9 cellular contexts compared by ENCODE assay signal in the genomic region with DNA sequence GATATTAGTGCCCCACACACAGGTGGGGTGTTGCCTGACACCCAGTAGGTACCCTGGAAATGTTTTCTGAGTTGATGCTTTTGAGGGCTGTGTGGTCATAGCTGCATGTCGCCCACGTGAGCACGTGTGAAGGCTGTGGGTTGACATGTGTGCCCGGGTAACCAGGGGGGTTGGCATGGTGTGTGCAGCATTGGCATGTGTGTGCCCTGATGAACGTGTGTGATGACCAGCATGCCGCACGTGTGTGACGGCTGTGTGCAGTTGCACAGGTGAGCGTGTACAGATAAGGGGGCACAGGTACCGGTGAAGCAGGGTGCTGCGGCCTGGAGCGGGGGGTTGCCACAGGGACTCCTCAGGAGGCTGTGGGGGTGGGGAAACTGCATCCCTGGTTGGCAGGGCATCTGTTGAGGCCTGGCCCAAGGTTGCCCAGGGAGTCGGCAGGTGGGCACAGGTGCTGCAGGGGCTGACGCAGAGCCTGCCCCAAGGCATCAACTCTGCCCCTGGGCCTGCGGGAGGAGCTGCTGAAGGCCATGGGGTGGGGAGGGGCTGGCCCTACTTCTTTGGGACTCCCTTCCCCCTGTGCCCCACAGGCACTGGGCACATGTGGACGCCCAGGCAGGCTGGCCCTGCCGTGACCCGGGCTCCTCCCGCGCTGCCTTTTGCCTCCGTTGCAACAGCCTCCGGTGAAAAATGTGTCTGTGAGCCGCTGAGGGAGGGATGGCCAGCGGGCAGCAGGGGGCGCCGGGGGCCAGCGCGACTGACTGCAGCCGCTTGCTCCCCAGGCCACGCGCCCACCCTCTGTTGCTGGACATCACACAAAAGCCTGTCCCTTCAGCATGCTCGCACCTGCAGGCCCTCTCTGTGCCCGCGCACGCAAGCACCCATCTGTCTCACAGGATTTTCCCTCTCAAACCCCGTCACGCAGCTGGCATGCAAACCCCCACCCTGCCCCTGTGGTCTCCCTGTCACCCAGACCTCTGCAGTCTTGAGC. TPM values are rescaled to one million over a fixed set of nuclear protein-coding genes. Genes with fewer than 3 reads are reported as not detected.
DNase-seq lines count a peak whose midpoint lies in the region; ATAC-seq and TF ChIP-seq lines count a peak whose summit lies in the region.
"Had no signal": no experiment of that assay in that cellular context is flagged by ENCODE, and none has a peak within 500 bp of the region (broad histone marks: within the 10 kb centered on the region; RNA-seq: fewer than 3 reads in every experiment).

No MANE protein-coding gene starts in this region.

- intact Hi-C loops in lower lobe of right lung (cut with DNase I): no loop called here

- no peaks in the 10 kb centered on the region for H3K36me3 ChIP-seq in lower lobe of right lung

- TF ChIP-seq CTCF in HFF-Myc (IDR thresholded peaks at IDR 0.05; ENCODE audit: low read depth, low read length, missing control alignments): peak; percentile 67
- TF ChIP-seq CTCF in lower lobe of right lung (IDR thresholded peaks at IDR 0.05): peak; percentile 34

- H3K27me3 Mint-ChIP-seq in activated CD8-positive, alpha-beta T cell treated with anti-CD3 and anti-CD28 coated beads, Interleukin-2, amount 10 ng/mL, durations not matched to agents 7 days and 5 days (ENCODE audit: low read depth): peaks cover 64% of the 10 kb centered on the region

- POLR2A ChIA-PET in activated CD8-positive, alpha-beta T cell treated with anti-CD3 and anti-CD28 coated beads, Interleukin-2, amount 10 ng/mL, durations not matched to agents 7 days and 5 days (lab: Charles Lee): no interaction called here

- H3K4me3 ChIP-seq in HFF-Myc (replicated peaks; ENCODE audit: low read depth, low read length) (no peak overlapping the region), lower lobe of right lung (no peak overlapping the region)

- CTCF ChIA-PET in activated CD8-positive, alpha-beta T cell treated with anti-CD3 and anti-CD28 coated beads, Interleukin-2, amount 10 ng/mL, durations not matched to agents 7 days and 5 days (lab: Charles Lee): interaction anchor here (0.6 to 1.2 kb wide), 4 partner anchors 112 to 152 kb away, joined by 3 to 4 read pairs (median 4); no protein-coding TSS in a partner anchor

- no peaks in the 10 kb centered on the region for H3K9me3 ChIP-seq in lower lobe of right lung

- H3K4me1 Mint-ChIP-seq in activated CD8-positive, alpha-beta T cell treated with anti-CD3 and anti-CD28 coated beads, Interleukin-2, amount 10 ng/mL, durations not matched to agents 7 days and 5 days (ENCODE audit: low read depth): peaks cover 14% of the 10 kb centered on the region

- H3K27me3 ChIP-seq in lower lobe of right lung (ENCODE audit: low read depth): peaks cover 96% of the 10 kb centered on the region

- peak; percentile 21 for ATAC-seq in activated CD8-positive, alpha-beta T cell treated with anti-CD3 and anti-CD28 coated beads, Interleukin-2, amount 10 ng/mL, durations not matched to agents 7 days and 5 days
- no peak for ATAC-seq in lower lobe of right lung
- ATAC-seq in activated CD4-positive, CD25-positive, alpha-beta regulatory T cell treated with anti-CD3 and anti-CD28 coated beads, Interleukin-2, amount 50 U/mL, for 24 hours: no peak
- no peak for ATAC-seq in GM19395 (IDR thresholded peaks at IDR 0.05; ENCODE audit: unreplicated experiment)

- H3K4me1 ChIP-seq in lower lobe of right lung: peaks cover 9% of the 10 kb centered on the region

- no peaks in the 10 kb centered on the region for H3K36me3 Mint-ChIP-seq in activated CD8-positive, alpha-beta T cell treated with anti-CD3 and anti-CD28 coated beads, Interleukin-2, amount 10 ng/mL, durations not matched to agents 7 days and 5 days (ENCODE audit: low read depth)

- in situ Hi-C loops in Caki2 (cut with HindIII; ENCODE audit: low pct_unique_long_range_greater_than_20kb, low sequenced_read_pairs): no loop called here

- H3K27ac Mint-ChIP-seq in activated CD8-positive, alpha-beta T cell treated with anti-CD3 and anti-CD28 coated beads, Interleukin-2, amount 10 ng/mL, durations not matched to agents 7 days and 5 days: no peak overlapping the region

- H3K9me3 Mint-ChIP-seq in activated CD8-positive, alpha-beta T cell treated with anti-CD3 and anti-CD28 coated beads, Interleukin-2, amount 10 ng/mL, durations not matched to agents 7 days and 5 days (ENCODE audit: insufficient read depth): no peaks in the 10 kb centered on the region

- DNase-seq in Caki2 (ENCODE audit: low read depth) (peak; percentile 60), HFF-Myc (ENCODE audit: extremely low read depth, low read depth) (no peak), lower lobe of right lung (no peak), GF-D8 (lab: John Stamatoyannopoulos, UW) (no peak)
- peak; percentile 35 for DNase-seq in activated CD8-positive, alpha-beta T cell treated with anti-CD3 and anti-CD28 coated beads, Interleukin-2, amount 10 ng/mL, durations not matched to agents 7 days and 5 days
- DNase-seq in NK-92 treated with Interleukin-12 subunit alpha and Interleukin-12 subunit beta, amount 100 ng/mL, for 24 hours (lab: John Stamatoyannopoulos, UW): no peak

- H3K27ac ChIP-seq in lower lobe of right lung: no peak overlapping the region
- H3K27ac ChIP-seq: KMS-11 had no signal

- H3K4me3 Mint-ChIP-seq in activated CD8-positive, alpha-beta T cell treated with anti-CD3 and anti-CD28 coated beads, Interleukin-2, amount 10 ng/mL, durations not matched to agents 7 days and 5 days: no peak overlapping the region

RNA-seq across cellular contexts. Expression of gene UNC5A, which starts 2.2 kb away (rescaled TPM):
- 4.1 and 6.8 TPM in 2 replicates for total RNA-seq in Caki2 (2014; rRNA removed; shearing (Covaris generic); ENCODE audit: low replicate concordance)
- total RNA-seq in activated CD8-positive, alpha-beta T cell treated with anti-CD3 and anti-CD28 coated beads, Interleukin-2, amount 10 ng/mL, durations not matched to agents 7 days and 5 days: not detected
- 0.21 TPM for total RNA-seq in lower lobe of right lung

Comparison
In these comparisons a context has a peak if more than half of its experiments do, and no peak if none do; other contexts are left out.
1. DNase-seq: peak in Caki2 (single experiment) and activated CD8-positive, alpha-beta T cell treated with anti-CD3 and anti-CD28 coated beads, Interleukin-2, amount 10 ng/mL, durations not matched to agents 7 days and 5 days (single experiment); none in HFF-Myc (single experiment), lower lobe of right lung (single experiment), GF-D8 (single experiment) and NK-92 treated with Interleukin-12 subunit alpha and Interleukin-12 subunit beta, amount 100 ng/mL, for 24 hours (single experiment).